19 cellular contexts compared by ENCODE assay signal in genomic region chr5:3100921-3101551, GRCh38.
DNase-seq lines count a peak whose midpoint lies in the region; ATAC-seq and TF ChIP-seq lines count a peak whose summit lies in the region.
"Had no signal": no experiment of that assay in that cellular context is flagged by ENCODE, and none has a peak within 500 bp of the region (broad histone marks: within the 10 kb centered on the region; RNA-seq: fewer than 3 reads in every experiment).

No MANE protein-coding gene starts in this region.

- DNase-seq in cardiac muscle cell (ENCODE audit: low read depth in 1 of 2, low spot score in 1 of 2) (no peak), heart right ventricle (no peak), WTC11 (ENCODE audit: low spot score) (peak; percentile 67), iPS-NIHi7 (ENCODE audit: extremely low spot score) (peak; percentile 60), GM10266 (ENCODE audit: extremely low spot score) (no peak), mesendoderm (no peak), mammary epithelial cell (no peak)
- DNase-seq: AML-193, DMS 273 treated with DMSO at 0.1 percent for 48 hours, IMR-90, NCI-H1417 treated with DMSO at 0.1 percent for 48 hours, NCI-H187 treated with DMSO at 0.1 percent for 48 hours, NCI-H226, NCI-H524, NCI-H82, SHP77 had no signal

- no peaks in the 10 kb centered on the region for H3K36me3 ChIP-seq in cardiac muscle cell
- H3K36me3 ChIP-seq in heart right ventricle, result no peaks in the 10 kb centered on the region
- no peaks in the 10 kb centered on the region for H3K36me3 ChIP-seq in mesendoderm (ENCODE audit: control insufficient read depth, insufficient read depth, low read length)
- no peaks in the 10 kb centered on the region for H3K36me3 ChIP-seq in mammary epithelial cell (ENCODE audit: insufficient read depth, low read length)

- CTCF ChIA-PET in WTC11 (lab: Charles Lee) (interaction anchor here (0.6 to 1.4 kb wide), 4 partner anchors 17 to 1194 kb away, joined by 3 to 4 read pairs (median 3); no protein-coding TSS in a partner anchor), mammary epithelial cell (lab: Charles Lee; ENCODE audit: low non-redundant PET) (no interaction called here)

- no peak overlapping the region for H4K8ac ChIP-seq in mesendoderm (ENCODE audit: low read depth, low read length)

- no peak overlapping the region for H2BK5ac ChIP-seq in mesendoderm (ENCODE audit: low read length)

- no peak overlapping the region for H2BK120ac ChIP-seq in mesendoderm (ENCODE audit: low read depth, low read length)

- peak overlapping the region; percentile 32 for H3K4me3 Mint-ChIP-seq in WTC11

- no peak overlapping the region for H4K5ac ChIP-seq in mesendoderm (ENCODE audit: low read length)

- peak overlapping the region; percentile 98 for H3K27ac ChIP-seq in cardiac muscle cell
- H3K27ac ChIP-seq in heart right ventricle, result no peak overlapping the region
- no peak overlapping the region for H3K27ac ChIP-seq in mesendoderm (ENCODE audit: low read depth, low read length)
- H3K27ac ChIP-seq in mammary epithelial cell (ENCODE audit: insufficient read depth, low read depth, low read length), result no peak overlapping the region
- H3K27ac ChIP-seq: 22Rv1, SK-N-MC had no signal

- H3K4ac ChIP-seq in mesendoderm (ENCODE audit: low read depth, low read length), result no peak overlapping the region

- dilution Hi-C loops in mammary epithelial cell (cut with HindIII; ENCODE audit: low sequenced_read_pairs), result no loop called here

- no peaks in the 10 kb centered on the region for H3K27me3 ChIP-seq in cardiac muscle cell
- H3K27me3 ChIP-seq in heart right ventricle, result peaks cover 0 to 67% (median 58%) of the 10 kb centered on the region in 7 donors
- no peaks in the 10 kb centered on the region for H3K27me3 ChIP-seq in mesendoderm (ENCODE audit: insufficient read depth, low read length, poor library complexity)
- H3K27me3 ChIP-seq in mammary epithelial cell (ENCODE audit: insufficient read depth, low read length), result no peaks in the 10 kb centered on the region

- H3K79me2 ChIP-seq in mesendoderm (ENCODE audit: control insufficient read depth, insufficient read depth, low read length) (no peaks in the 10 kb centered on the region), mammary epithelial cell (ENCODE audit: insufficient read depth, low read length) (no peaks in the 10 kb centered on the region)

- no peak overlapping the region for H3K56ac ChIP-seq in mesendoderm (ENCODE audit: low read length)

- peaks cover 25% of the 10 kb centered on the region for H3K27me3 Mint-ChIP-seq in WTC11 (ENCODE audit: low read depth)

- no TSS peak for BruUV-seq in mammary epithelial cell (replicated peaks; lab: Mats Ljungman, UMichigan)

- H2AK5ac ChIP-seq in mesendoderm (ENCODE audit: low read length), result no peak overlapping the region

- POLR2A ChIA-PET in WTC11 (lab: Charles Lee), result interaction anchor here (0.6 to 0.9 kb wide), 2 partner anchors 21 to 1064 kb away, joined by 3 to 5 read pairs; no protein-coding TSS in a partner anchor

- H3K79me1 ChIP-seq in mesendoderm (ENCODE audit: low read length), result no peaks in the 10 kb centered on the region

- H3K4me2 ChIP-seq in mesendoderm (ENCODE audit: low read length), result no peak overlapping the region
- H3K4me2 ChIP-seq in mammary epithelial cell (ENCODE audit: insufficient read depth, low read depth, low read length), result no peak overlapping the region

- peaks cover 75% of the 10 kb centered on the region for H3K4me1 Mint-ChIP-seq in WTC11

- TF ChIP-seq CTCF in cardiac muscle cell (IDR thresholded peaks at IDR 0.05; ENCODE audit: low read depth, low read length), result no peak
- no peak for TF ChIP-seq CTCF in heart right ventricle (IDR thresholded peaks at IDR 0.05)
- no peak for TF ChIP-seq CTCF in WTC11 (IDR thresholded peaks at IDR 0.05)
- TF ChIP-seq CTCF in GM10266 (IDR thresholded peaks at IDR 0.05; ENCODE audit: control insufficient read depth, insufficient read depth, low read depth, missing control alignments), result no peak
- no peak for TF ChIP-seq CTCF in mammary epithelial cell (conservative IDR thresholded peaks at IDR 0.05 in 1 of 2, IDR thresholded peaks at IDR 0.05 in 1 of 2; ENCODE audit: extremely low read depth in 1 of 2, insufficient read depth in 1 of 2, low read depth in 1 of 2, low read length in 2 of 2)

- H3K9ac ChIP-seq in mesendoderm (ENCODE audit: low read length) (no peak overlapping the region), mammary epithelial cell (ENCODE audit: insufficient read depth, low read length) (no peak overlapping the region)

- intact Hi-C loops in heart right ventricle (cut with DNase I) (no loop called here), mammary epithelial cell (cut with micrococcal nuclease) (no loop called here)

- no peaks in the 10 kb centered on the region for H3K9me3 Mint-ChIP-seq in WTC11

- H3K27ac Mint-ChIP-seq in WTC11, result peak overlapping the region; percentile 95

- H3K36me3 Mint-ChIP-seq in WTC11, result no peaks in the 10 kb centered on the region

- H3K4me3 ChIP-seq in cardiac muscle cell (no peak overlapping the region), heart right ventricle (no peak overlapping the region), mesendoderm (ENCODE audit: low read length) (no peak overlapping the region), mammary epithelial cell (replicated peaks in 1 of 3; ENCODE audit: insufficient read depth in 1 of 3, low read depth in 2 of 3, low read length in 3 of 3) (no peak overlapping the region)
- H3K4me3 ChIP-seq: SK-N-MC had no signal

- no peak overlapping the region for H3K23ac ChIP-seq in mesendoderm (ENCODE audit: low read length)

- in situ Hi-C loops in mammary epithelial cell (cut with MboI; ENCODE audit: low sequenced_read_pairs in 2 of 2), result no loop called here

- ATAC-seq in heart right ventricle (no peak), WTC11 (peak; percentile 67), HG02885 (IDR thresholded peaks at IDR 0.05; ENCODE audit: poor library complexity, unreplicated experiment) (no peak)

- peaks cover 53% of the 10 kb centered on the region for H3K4me1 ChIP-seq in cardiac muscle cell (ENCODE audit: low read depth)
- no peaks in the 10 kb centered on the region for H3K4me1 ChIP-seq in heart right ventricle
- H3K4me1 ChIP-seq in mesendoderm (ENCODE audit: control insufficient read depth, low read depth, low read length), result peaks cover 5% of the 10 kb centered on the region
- H3K4me1 ChIP-seq in mammary epithelial cell (ENCODE audit: insufficient read depth, low read length), result no peaks in the 10 kb centered on the region

- H3K9me3 ChIP-seq in cardiac muscle cell (ENCODE audit: low read depth), result no peaks in the 10 kb centered on the region
- H3K9me3 ChIP-seq in heart right ventricle, result no peaks in the 10 kb centered on the region
- H3K9me3 ChIP-seq in mammary epithelial cell (replicated peaks; ENCODE audit: insufficient read depth, low read length), result peaks cover 12% of the 10 kb centered on the region

- no peak overlapping the region for H2BK15ac ChIP-seq in mesendoderm (replicated peaks; ENCODE audit: low read depth)

- 37 to 48% methylated on average over 14 of the region's 14 CpGs for WGBS in heart right ventricle, 2 donors
- WGBS in mesendoderm (ENCODE audit: extremely low coverage, insufficient coverage, low lambda C conversion rate), result no CpG with 5 or more reads among the region's 14 CpGs
- WGBS in mammary epithelial cell (ENCODE audit: low coverage, missing lambda C conversion rate), result 100% methylated on average over 1 of the region's 14 CpGs

- no peak overlapping the region for H2AFZ ChIP-seq in mammary epithelial cell (ENCODE audit: low read depth, low read length)

- H4K20me1 ChIP-seq in mammary epithelial cell (ENCODE audit: insufficient read depth, low read length), result no peaks in the 10 kb centered on the region

- H3K18ac ChIP-seq in mesendoderm (ENCODE audit: low read length), result no peak overlapping the region

TF ChIP-seq in WTC11, 78 proteins besides CTCF, POLR2A, EP300 and RAD21 (continues in another document):
- no peak for TF ChIP-seq HMGXB4 (CRISPR knock-in tag; IDR thresholded peaks at IDR 0.05)
- peak; percentile 66; the same call in 1 of the 2 replicates for TF ChIP-seq FOXK1 (CRISPR knock-in tag; IDR thresholded peaks at IDR 0.05)
- peak; percentile 92 for TF ChIP-seq ZBTB43 (CRISPR knock-in tag; IDR thresholded peaks at IDR 0.05)
- no peak for TF ChIP-seq JAZF1 (CRISPR knock-in tag; IDR thresholded peaks at IDR 0.05)
- TF ChIP-seq CREB1 (CRISPR knock-in tag; IDR thresholded peaks at IDR 0.05), result no peak
- peak; percentile 100 for TF ChIP-seq ZNF423 (CRISPR knock-in tag; IDR thresholded peaks at IDR 0.05)
- TF ChIP-seq SP1 (CRISPR knock-in tag; conservative IDR thresholded peaks at IDR 0.05), result peak; percentile 64

Comparison
In these comparisons a context has a peak if more than half of its experiments do, and no peak if none do; other contexts are left out.
1. DNase-seq: peak in WTC11 (single experiment) and iPS-NIHi7 (single experiment); none in cardiac muscle cell (0 of 2), heart right ventricle (0 of 2), GM10266 (single experiment), mesendoderm (single experiment) and mammary epithelial cell (single experiment).